8 cellular contexts compared by ENCODE assay signal in the genomic region with DNA sequence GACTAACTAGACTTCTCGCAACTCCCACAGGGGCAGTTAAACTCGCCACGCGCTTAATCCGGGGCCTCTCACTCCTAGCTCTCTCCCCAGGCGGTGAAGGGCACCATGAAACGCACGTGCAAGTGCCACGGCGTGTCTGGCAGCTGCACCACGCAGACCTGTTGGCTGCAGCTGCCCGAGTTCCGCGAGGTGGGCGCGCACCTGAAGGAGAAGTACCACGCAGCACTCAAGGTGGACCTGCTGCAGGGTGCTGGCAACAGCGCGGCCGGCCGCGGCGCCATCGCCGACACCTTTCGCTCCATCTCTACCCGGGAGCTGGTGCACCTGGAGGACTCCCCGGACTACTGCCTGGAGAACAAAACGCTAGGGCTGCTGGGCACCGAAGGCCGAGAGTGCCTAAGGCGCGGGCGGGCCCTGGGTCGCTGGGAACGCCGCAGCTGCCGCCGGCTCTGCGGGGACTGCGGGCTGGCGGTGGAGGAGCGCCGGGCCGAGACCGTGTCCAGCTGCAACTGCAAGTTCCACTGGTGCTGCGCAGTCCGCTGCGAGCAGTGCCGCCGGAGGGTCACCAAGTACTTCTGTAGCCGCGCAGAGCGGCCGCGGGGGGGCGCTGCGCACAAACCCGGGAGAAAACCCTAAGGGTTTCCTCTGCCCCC. TPM values are rescaled to one million over a fixed set of nuclear protein-coding genes. Genes with fewer than 3 reads are reported as not detected.
DNase-seq lines count a peak whose midpoint lies in the region; FAIRE-seq and TF ChIP-seq lines count a peak whose summit lies in the region.

No MANE protein-coding gene starts in this region.

- H3K9me3 Mint-ChIP-seq in activated CD4-positive, alpha-beta T cell treated with anti-CD3 and anti-CD28 coated beads, Interleukin-2, amount 10 ng/mL, durations not matched to agents 24 days and 14 days = no peaks in the 10 kb centered on the region

- no peak for FAIRE-seq in D721Med (lab: Jason Lieb, UNC)

- no peaks in the 10 kb centered on the region for H3K9me3 ChIP-seq in HEK293 (ENCODE audit: control insufficient read depth, insufficient read depth, low read depth, low read length)

- peaks cover 0 to 24% of the 10 kb centered on the region in 2 experiments; a peak in 1 of 3 replicates for H3K36me3 ChIP-seq in HEK293 (ENCODE audit: control insufficient read depth in 2 of 2, insufficient read depth in 1 of 2, low read length in 2 of 2)

- POLR2A ChIA-PET in HEK293 (lab: Yijun Ruan, JAX) = interaction anchor here (0.6 to 0.9 kb wide), 3 partner anchors 48 to 109 kb away, joined by 3 to 4 read pairs (median 3); partner anchors contain the start of gene HIF1AN

- CTCF ChIA-PET in HEK293 (lab: Yijun Ruan, JAX) = interaction anchor here (0.6 to 4.2 kb wide), 34 partner anchors 8 to 1602 kb away, joined by 3 to 40 read pairs (median 4); partner anchors contain the start of genes NDUFB8, SCD and SEC31B

- H3K4me1 Mint-ChIP-seq in activated CD4-positive, alpha-beta T cell treated with anti-CD3 and anti-CD28 coated beads, Interleukin-2, amount 10 ng/mL, durations not matched to agents 24 days and 14 days = peaks cover 30% of the 10 kb centered on the region

- peak overlapping the region; percentile 40 for H3K4me3 ChIP-seq in HEK293 (ENCODE audit: low read depth, low read length)
- H3K4me3 ChIP-seq in coronary artery = peak overlapping the region; percentile 83

- peaks cover 8% of the 10 kb centered on the region for H3K4me1 ChIP-seq in HEK293 (ENCODE audit: control insufficient read depth, insufficient read depth, low read length)

- DNase-seq in D721Med (ENCODE audit: insufficient read length, low spot score) = no peak
- DNase-seq in NCI-H226 = peak; percentile 9
- peak; percentile 91 for DNase-seq in activated CD4-positive, alpha-beta T cell treated with anti-CD3 and anti-CD28 coated beads, Interleukin-2, amount 10 ng/mL, durations not matched to agents 24 days and 14 days
- DNase-seq in coronary artery (ENCODE audit: low spot score) = no peak
- peak; percentile 76 for DNase-seq in kidney tubule cell (ENCODE audit: low spot score)
- DNase-seq in stimulated activated CD4-positive, alpha-beta T cell treated with anti-CD3 and anti-CD28 coated beads, Interleukin-15, amount 100 ng/mL, for 1 hour (ENCODE audit: low read depth in 1 of 2, low spot score in 1 of 2) = peak; percentile 35 to 54
- no peak for DNase-seq in NCI-H187 treated with DMSO at 0.1 percent for 48 hours (lab: John Stamatoyannopoulos, UW)

- intact Hi-C loops in activated CD4-positive, alpha-beta T cell treated with anti-CD3 and anti-CD28 coated beads, Interleukin-2, amount 10 ng/mL, durations not matched to agents 24 days and 14 days (cut with micrococcal nuclease) = loop anchor here (1.0 to 2.0 kb wide), 3 partner anchors 26 to 48 kb away; partner anchors contain the start of gene SEC31B

- H3K27ac ChIP-seq in HEK293 (ENCODE audit: extremely low read depth, low read depth, low read length) = peak overlapping the region; percentile 33; the same call in 1 of the 2 replicates
- H3K27ac ChIP-seq in coronary artery = no peak overlapping the region

- H3K27ac Mint-ChIP-seq in activated CD4-positive, alpha-beta T cell treated with anti-CD3 and anti-CD28 coated beads, Interleukin-2, amount 10 ng/mL, durations not matched to agents 24 days and 14 days = peak overlapping the region; percentile 66

- peaks cover 32% of the 10 kb centered on the region for H3K36me3 Mint-ChIP-seq in activated CD4-positive, alpha-beta T cell treated with anti-CD3 and anti-CD28 coated beads, Interleukin-2, amount 10 ng/mL, durations not matched to agents 24 days and 14 days (ENCODE audit: low read depth)

- H3K4me3 Mint-ChIP-seq in activated CD4-positive, alpha-beta T cell treated with anti-CD3 and anti-CD28 coated beads, Interleukin-2, amount 10 ng/mL, durations not matched to agents 24 days and 14 days = peak overlapping the region; percentile 86

- TF ChIP-seq CTCF in D721Med (IDR thresholded peaks at IDR 0.05; ENCODE audit: insufficient read depth, missing control alignments) = peak; percentile 50
- peak; percentile 83 for TF ChIP-seq CTCF in HEK293 (tag by site-specific recombination; IDR thresholded peaks at IDR 0.05)
- peak; percentile 73 for TF ChIP-seq CTCF in coronary artery (IDR thresholded peaks at IDR 0.05)

- H3K27me3 Mint-ChIP-seq in activated CD4-positive, alpha-beta T cell treated with anti-CD3 and anti-CD28 coated beads, Interleukin-2, amount 10 ng/mL, durations not matched to agents 24 days and 14 days = peaks cover 3% of the 10 kb centered on the region

TF ChIP-seq in HEK293, 187 proteins besides CTCF, POLR2A, EP300 and RAD21 (continues in another document):
- TF ChIP-seq ZBTB1 (tag by site-specific recombination; IDR thresholded peaks at IDR 0.05) (no peak), ZNF335 (tag by site-specific recombination; conservative IDR thresholded peaks at IDR 0.05) (peak; percentile 91), ZNF76 (tag by site-specific recombination; IDR thresholded peaks at IDR 0.05; ENCODE audit: borderline replicate concordance, low read depth) (peak; percentile 65; the same call in 1 of the 2 replicates), GLIS2 (tag by site-specific recombination; IDR thresholded peaks at IDR 0.05) (0 out of 2 replicates have a peak, but pooled peaks have one; percentile 8), ZNF560 (tag by site-specific recombination; IDR thresholded peaks at IDR 0.05; ENCODE audit: borderline replicate concordance) (no peak), ZEB2 (tag by site-specific recombination; IDR thresholded peaks at IDR 0.05) (peak; percentile 50; the same call in 1 of the 2 replicates), ZNF2 (tag by site-specific recombination; IDR thresholded peaks at IDR 0.05) (peak; percentile 88), ZBTB26 (tag by site-specific recombination; optimal IDR thresholded peaks at IDR 0.05) (peak; percentile 74), ZNF621 (tag by site-specific recombination; IDR thresholded peaks at IDR 0.05) (no peak)
- TF ChIP-seq, protein P1, sequence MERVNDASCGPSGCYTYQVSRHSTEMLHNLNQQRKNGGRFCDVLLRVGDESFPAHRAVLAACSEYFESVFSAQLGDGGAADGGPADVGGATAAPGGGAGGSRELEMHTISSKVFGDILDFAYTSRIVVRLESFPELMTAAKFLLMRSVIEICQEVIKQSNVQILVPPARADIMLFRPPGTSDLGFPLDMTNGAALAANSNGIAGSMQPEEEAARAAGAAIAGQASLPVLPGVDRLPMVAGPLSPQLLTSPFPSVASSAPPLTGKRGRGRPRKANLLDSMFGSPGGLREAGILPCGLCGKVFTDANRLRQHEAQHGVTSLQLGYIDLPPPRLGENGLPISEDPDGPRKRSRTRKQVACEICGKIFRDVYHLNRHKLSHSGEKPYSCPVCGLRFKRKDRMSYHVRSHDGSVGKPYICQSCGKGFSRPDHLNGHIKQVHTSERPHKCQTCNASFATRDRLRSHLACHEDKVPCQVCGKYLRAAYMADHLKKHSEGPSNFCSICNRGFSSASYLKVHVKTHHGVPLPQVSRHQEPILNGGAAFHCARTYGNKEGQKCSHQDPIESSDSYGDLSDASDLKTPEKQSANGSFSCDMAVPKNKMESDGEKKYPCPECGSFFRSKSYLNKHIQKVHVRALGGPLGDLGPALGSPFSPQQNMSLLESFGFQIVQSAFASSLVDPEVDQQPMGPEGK (tag by site-specific recombination; IDR thresholded peaks at IDR 0.05) = peak; percentile 11; the same call in 1 of the 2 replicates
- TF ChIP-seq, protein P2, sequence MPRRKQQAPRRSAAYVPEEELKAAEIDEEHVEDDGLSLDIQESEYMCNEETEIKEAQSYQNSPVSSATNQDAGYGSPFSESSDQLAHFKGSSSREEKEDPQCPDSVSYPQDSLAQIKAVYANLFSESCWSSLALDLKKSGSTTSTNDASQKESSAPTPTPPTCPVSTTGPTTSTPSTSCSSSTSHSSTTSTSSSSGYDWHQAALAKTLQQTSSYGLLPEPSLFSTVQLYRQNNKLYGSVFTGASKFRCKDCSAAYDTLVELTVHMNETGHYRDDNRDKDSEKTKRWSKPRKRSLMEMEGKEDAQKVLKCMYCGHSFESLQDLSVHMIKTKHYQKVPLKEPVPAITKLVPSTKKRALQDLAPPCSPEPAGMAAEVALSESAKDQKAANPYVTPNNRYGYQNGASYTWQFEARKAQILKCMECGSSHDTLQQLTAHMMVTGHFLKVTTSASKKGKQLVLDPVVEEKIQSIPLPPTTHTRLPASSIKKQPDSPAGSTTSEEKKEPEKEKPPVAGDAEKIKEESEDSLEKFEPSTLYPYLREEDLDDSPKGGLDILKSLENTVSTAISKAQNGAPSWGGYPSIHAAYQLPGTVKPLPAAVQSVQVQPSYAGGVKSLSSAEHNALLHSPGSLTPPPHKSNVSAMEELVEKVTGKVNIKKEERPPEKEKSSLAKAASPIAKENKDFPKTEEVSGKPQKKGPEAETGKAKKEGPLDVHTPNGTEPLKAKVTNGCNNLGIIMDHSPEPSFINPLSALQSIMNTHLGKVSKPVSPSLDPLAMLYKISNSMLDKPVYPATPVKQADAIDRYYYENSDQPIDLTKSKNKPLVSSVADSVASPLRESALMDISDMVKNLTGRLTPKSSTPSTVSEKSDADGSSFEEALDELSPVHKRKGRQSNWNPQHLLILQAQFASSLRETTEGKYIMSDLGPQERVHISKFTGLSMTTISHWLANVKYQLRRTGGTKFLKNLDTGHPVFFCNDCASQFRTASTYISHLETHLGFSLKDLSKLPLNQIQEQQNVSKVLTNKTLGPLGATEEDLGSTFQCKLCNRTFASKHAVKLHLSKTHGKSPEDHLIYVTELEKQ (tag by site-specific recombination; IDR thresholded peaks at IDR 0.05; ENCODE audit: borderline replicate concordance) = no peak

RNA-seq across cellular contexts. Expression of gene WNT8B, which starts 19.5 kb away (rescaled TPM):
- 0.16 and 0.43 TPM in 2 replicates for total RNA-seq in activated CD4-positive, alpha-beta T cell treated with anti-CD3 and anti-CD28 coated beads, Interleukin-2, amount 10 ng/mL, durations not matched to agents 24 days and 14 days

RNA-seq across cellular contexts. Expression of gene SEC31B, which starts 37.4 kb away (rescaled TPM):
- total RNA-seq in activated CD4-positive, alpha-beta T cell treated with anti-CD3 and anti-CD28 coated beads, Interleukin-2, amount 10 ng/mL, durations not matched to agents 24 days and 14 days = 54.2 and 57.0 TPM in 2 replicates

RNA-seq across cellular contexts. Expression of gene NDUFB8, which starts 47.4 kb away (rescaled TPM):
- 323 TPM in 2 replicates for total RNA-seq in activated CD4-positive, alpha-beta T cell treated with anti-CD3 and anti-CD28 coated beads, Interleukin-2, amount 10 ng/mL, durations not matched to agents 24 days and 14 days

RNA-seq across cellular contexts. Expression of gene HIF1AN, which starts 53.4 kb away (rescaled TPM):
- 47.4 and 51.3 TPM in 2 replicates for total RNA-seq in activated CD4-positive, alpha-beta T cell treated with anti-CD3 and anti-CD28 coated beads, Interleukin-2, amount 10 ng/mL, durations not matched to agents 24 days and 14 days

Comparison
In these comparisons a context has a peak if more than half of its experiments do, and no peak if none do; other contexts are left out.
1. DNase-seq: peak in NCI-H226 (single experiment), activated CD4-positive, alpha-beta T cell treated with anti-CD3 and anti-CD28 coated beads, Interleukin-2, amount 10 ng/mL, durations not matched to agents 24 days and 14 days (single experiment), kidney tubule cell (single experiment) and stimulated activated CD4-positive, alpha-beta T cell treated with anti-CD3 and anti-CD28 coated beads, Interleukin-15, amount 100 ng/mL, for 1 hour (2 of 2); none in D721Med (single experiment), coronary artery (single experiment) and NCI-H187 treated with DMSO at 0.1 percent for 48 hours (single experiment).
2. Peak in every context shown above with its lines, with median percentiles within 50 percentile points of each other: CTCF ChIP-seq.